20 cellular contexts compared by ENCODE assay signal in the genomic region with DNA sequence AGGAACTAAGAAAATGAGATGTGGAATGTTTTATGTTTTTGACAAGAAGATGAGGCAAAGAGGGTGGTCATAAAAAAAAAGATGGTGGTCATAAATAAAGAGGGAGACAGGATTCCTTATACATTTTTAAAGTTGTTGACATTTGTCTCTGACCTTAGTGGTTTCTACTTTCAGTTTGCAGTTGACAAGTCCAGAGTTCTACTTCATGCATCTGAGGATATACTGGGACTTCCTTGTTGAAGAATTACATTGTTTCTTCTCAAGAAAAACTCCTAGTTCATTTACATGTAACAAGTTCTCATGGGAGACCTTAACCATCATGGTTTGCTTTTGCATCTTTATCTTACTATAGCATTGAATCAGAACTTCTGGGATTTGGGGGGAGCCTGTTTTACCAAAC. TPM values are rescaled to one million over a fixed set of nuclear protein-coding genes. Genes with fewer than 3 reads are reported as not detected.
DNase-seq lines count a peak whose midpoint lies in the region; ATAC-seq, FAIRE-seq and TF ChIP-seq lines count a peak whose summit lies in the region.
"Had no signal": no experiment of that assay in that cellular context is flagged by ENCODE, and none has a peak within 500 bp of the region (broad histone marks: within the 10 kb centered on the region; RNA-seq: fewer than 3 reads in every experiment).

No MANE protein-coding gene starts in this region.

- H2AFZ ChIP-seq in GM12878 (ENCODE audit: control insufficient read depth, low read depth, low read length), result no peak overlapping the region
- H2AFZ ChIP-seq: GM23338 had no signal

- no peak for TF ChIP-seq RAD21 in GM12878 (IDR thresholded peaks at IDR 0.05; ENCODE audit: insufficient read depth, low read depth, low read length)

- in situ Hi-C loops in GM12878 (cut with MboI), result no loop called here

- no peak for FAIRE-seq in GM12878 (lab: Jason Lieb, UNC)
- FAIRE-seq: D721Med had no signal

- H3K36me3 ChIP-seq in GM12878 (ENCODE audit: control insufficient read depth in 2 of 2, insufficient read depth in 2 of 2, low read length in 1 of 2), result no peaks in the 10 kb centered on the region
- H3K36me3 ChIP-seq: BE2C had no signal

- no peak for TF ChIP-seq CTCF in GM12878 (IDR thresholded peaks at IDR 0.05 in 2 of 3, conservative IDR thresholded peaks at IDR 0.05 in 1 of 3; ENCODE audit: control insufficient read depth in 2 of 3, extremely low read depth in 1 of 3, insufficient read depth in 1 of 3, low read depth in 3 of 3, low read length in 3 of 3)

- no peak overlapping the region for H3K4me2 ChIP-seq in GM12878 (ENCODE audit: control insufficient read depth, insufficient read depth)
- H3K4me2 ChIP-seq: GM23338 had no signal

- SMC1A ChIA-PET in GM12878 (lab: Charles Lee; ENCODE audit: uncharacterized antibody, unreplicated experiment), result no interaction called here

- no peaks in the 10 kb centered on the region; a peak in 1 of 4 replicates for H3K27me3 ChIP-seq in GM12878 (replicated peaks in 1 of 2; ENCODE audit: control insufficient read depth in 2 of 2, insufficient read depth in 2 of 2, low read length in 1 of 2)

- peak; percentile 50 for ATAC-seq in GM18502 (IDR thresholded peaks at IDR 0.05; ENCODE audit: poor library complexity, unreplicated experiment)
- peak; percentile 48 for ATAC-seq in GM21619 (IDR thresholded peaks at IDR 0.05; ENCODE audit: unreplicated experiment)
- ATAC-seq in HG03442 (IDR thresholded peaks at IDR 0.05; ENCODE audit: unreplicated experiment), result peak; percentile 44
- no peak for ATAC-seq in GM12878
- ATAC-seq in Right ventricle myocardium superior (ENCODE audit: poor library complexity), result no peak
- ATAC-seq: GM23338 had no signal

- CTCF ChIA-PET in GM12878 (lab: Yijun Ruan, JAX), result no interaction called here

- no peak for TF ChIP-seq POLR2A in GM12878 (IDR thresholded peaks at IDR 0.05; ENCODE audit: low read depth, low read length)

- intact Hi-C loops in GM12878 (cut with micrococcal nuclease; ENCODE audit: unreplicated experiment), result no loop called here
- intact Hi-C loops in Right ventricle myocardium superior (cut with DNase I), result no loop called here

- no peak overlapping the region for H3K9ac ChIP-seq in GM12878 (ENCODE audit: control insufficient read depth, insufficient read depth, low read length)

- RAD21 ChIA-PET in GM12878 (lab: Charles Lee; ENCODE audit: unreplicated experiment), result no interaction called here

- BruUV-seq in GM12878 (replicated peaks; lab: Mats Ljungman, UMichigan), result no TSS peak

- H3K4me1 ChIP-seq in GM12878 (ENCODE audit: control insufficient read depth, insufficient read depth, low read length), result no peaks in the 10 kb centered on the region
- H3K4me1 ChIP-seq: BE2C had no signal

- H3K79me2 ChIP-seq in GM12878 (ENCODE audit: control insufficient read depth, insufficient read depth, low read length), result no peaks in the 10 kb centered on the region

- no peak for TF ChIP-seq EP300 in GM12878 (IDR thresholded peaks at IDR 0.05; ENCODE audit: borderline replicate concordance in 1 of 2, control insufficient read depth in 1 of 2, low read depth in 2 of 2, low read length in 2 of 2)

- DNase-seq in GM12878 (ENCODE audit: low read depth, low spot score) (no peak), NCI-H69 (lab: John Stamatoyannopoulos, UW) (no peak), Right ventricle myocardium superior (no peak), kidney glomerular epithelial cell (lab: John Stamatoyannopoulos, UW) (no peak)
- DNase-seq: BE2C; CD4-positive, alpha-beta T cell; DMS79 treated with DMSO at 0.1 percent for 48 hours; KBM-7; NCI-H1436 treated with DMSO at 0.1 percent for 48 hours; NCI-H2029 treated with DMSO at 0.1 percent for 48 hours; NCI-H774; T1000 had no signal

- no peaks in the 10 kb centered on the region for H4K20me1 ChIP-seq in GM12878 (ENCODE audit: control insufficient read depth, insufficient read depth)

- H3K4me3 ChIP-seq in GM12878, result 0 out of 2 replicates have a peak overlapping the region, but pooled peaks have one; percentile 0
- H3K4me3 ChIP-seq: GM23338 had no signal

- H3K27ac ChIP-seq in GM12878 (ENCODE audit: control insufficient read depth, insufficient read depth), result no peak overlapping the region

- POLR2A ChIA-PET in GM12878 (lab: Charles Lee), result no interaction called here

- H3K9me3 ChIP-seq in GM12878 (replicated peaks; ENCODE audit: control insufficient read depth, insufficient read depth, low read length), result no peaks in the 10 kb centered on the region
- H3K9me3 ChIP-seq: BE2C had no signal

TF ChIP-seq in GM12878, 131 proteins besides CTCF, POLR2A, EP300 and RAD21 (continues in another document):
- no peak for TF ChIP-seq LARP7 (IDR thresholded peaks at IDR 0.05)
- TF ChIP-seq TAF1 (IDR thresholded peaks at IDR 0.05; ENCODE audit: borderline replicate concordance, low read depth, low read length), result no peak
- no peak for TF ChIP-seq MAX (IDR thresholded peaks at IDR 0.05; ENCODE audit: low read depth, low read length)

RNA-seq across cellular contexts. Expression of gene OR6X1, which starts 1.2 kb away (rescaled TPM):
- total RNA-seq in GM12878 (2013; cell fraction: nucleolus; rRNA removed), result not detected in 2 replicates
- not detected in 2 replicates for total RNA-seq in GM12878 (2014; rRNA removed)
- not detected in 2 replicates for total RNA-seq in GM12878 (2014; rRNA removed; fragmentation: Illumina TruSeq; extraction: Trizol)
- not detected in 2 replicates for total RNA-seq in GM12878 (2021)
- polyA plus RNA-seq in GM12878 (2011; ENCODE audit: low read depth), result not detected
- polyA plus RNA-seq in GM12878 (2011; rRNA removed), result not detected in 2 replicates
- not detected in 2 replicates for polyA plus RNA-seq in GM12878 (2011; cell fraction: cytosol; rRNA removed)
- not detected in 2 replicates for polyA plus RNA-seq in GM12878 (2011; cell fraction: nucleus; rRNA removed)
- polyA plus RNA-seq in GM12878 (2012), result not detected in 2 replicates
- not detected in 2 replicates for polyA plus RNA-seq in GM12878 (2014; fragmentation: Illumina TruSeq; extraction: Trizol)
- not detected for polyA plus RNA-seq in GM12878 (2014; fragmentation: Nextera tagmentation; extraction: Ambion mirVana)
- polyA plus RNA-seq in GM12878 (2014; rRNA removed), result not detected in 2 replicates
- polyA plus RNA-seq in GM12878 (2016; fragmentation: Nextera tagmentation; extraction: Ambion mirVana), result not detected
- not detected in 2 replicates for polyA minus RNA-seq in GM12878 (2011; rRNA and poly(A)+ RNA removed)
- not detected in 2 replicates for polyA minus RNA-seq in GM12878 (2011; cell fraction: cytosol; rRNA and poly(A)+ RNA removed)
- polyA minus RNA-seq in GM12878 (2011; cell fraction: nucleus; rRNA and poly(A)+ RNA removed), result not detected in 2 replicates
- not detected for total RNA-seq in Right ventricle myocardium superior
- total RNA-seq: CD4-positive, alpha-beta T cell; G401; GM23338; NCI-H460 had no signal
- polyA plus RNA-seq: AG04450, GM23338 had no signal

RNA-seq across cellular contexts. Expression of gene ZNF202, which starts 11.7 kb away (rescaled TPM):
- total RNA-seq in GM12878 (2013; cell fraction: nucleolus; rRNA removed), result 33.3 and 34.0 TPM in 2 replicates
- total RNA-seq in GM12878 (2014; rRNA removed) (7.8 and 9.7 TPM in 2 replicates), GM12878 (2014; rRNA removed; fragmentation: Illumina TruSeq; extraction: Trizol) (12.0 and 12.3 TPM in 2 replicates), GM12878 (2021) (11.8 and 12.0 TPM in 2 replicates), Right ventricle myocardium superior (4.4 TPM)
- polyA plus RNA-seq in GM12878 (2011; ENCODE audit: low read depth), result 6.9 TPM
- polyA plus RNA-seq in GM12878 (2011; rRNA removed) (12.2 and 14.5 TPM in 2 replicates), GM12878 (2014; fragmentation: Illumina TruSeq; extraction: Trizol) (12.7 and 12.9 TPM in 2 replicates), GM12878 (2014; fragmentation: Nextera tagmentation; extraction: Ambion mirVana) (1 to 10 TPM; 2.6 to 2.8 TPM), GM12878 (2014; rRNA removed) (12.2 and 13.9 TPM in 2 replicates), GM12878 (2016; fragmentation: Nextera tagmentation; extraction: Ambion mirVana) (10 to 100 TPM; 12.8 to 13.6 TPM)
- polyA plus RNA-seq in GM12878 (2011; cell fraction: cytosol; rRNA removed), result 7.8 and 10.1 TPM in 2 replicates
- 33.7 and 38.6 TPM in 2 replicates for polyA plus RNA-seq in GM12878 (2011; cell fraction: nucleus; rRNA removed)
- polyA plus RNA-seq in GM12878 (2012), result 6.8 and 8.4 TPM in 2 replicates
- polyA minus RNA-seq in GM12878 (2011; rRNA and poly(A)+ RNA removed), result 12.1 and 12.5 TPM in 2 replicates
- polyA minus RNA-seq in GM12878 (2011; cell fraction: cytosol; rRNA and poly(A)+ RNA removed), result 2.3 and 3.5 TPM in 2 replicates
- 25.1 and 30.3 TPM in 2 replicates for polyA minus RNA-seq in GM12878 (2011; cell fraction: nucleus; rRNA and poly(A)+ RNA removed)

RNA-seq across cellular contexts. Expression of gene OR6M1, which starts 53.0 kb away (rescaled TPM):
- not detected in 2 replicates for total RNA-seq in GM12878 (2013; cell fraction: nucleolus; rRNA removed)
- total RNA-seq in GM12878 (2014; rRNA removed) (not detected in 2 replicates), GM12878 (2014; rRNA removed; fragmentation: Illumina TruSeq; extraction: Trizol) (not detected in 2 replicates), GM12878 (2021) (not detected in 2 replicates), Right ventricle myocardium superior (not detected)
- polyA plus RNA-seq in GM12878 (2011; ENCODE audit: low read depth), result not detected
- polyA plus RNA-seq in GM12878 (2011; rRNA removed) (not detected in 2 replicates), GM12878 (2014; fragmentation: Illumina TruSeq; extraction: Trizol) (not detected in 2 replicates), GM12878 (2014; fragmentation: Nextera tagmentation; extraction: Ambion mirVana) (not detected), GM12878 (2014; rRNA removed) (not detected in 2 replicates), GM12878 (2016; fragmentation: Nextera tagmentation; extraction: Ambion mirVana) (not detected)
- polyA plus RNA-seq in GM12878 (2011; cell fraction: cytosol; rRNA removed), result not detected in 2 replicates
- not detected in 2 replicates for polyA plus RNA-seq in GM12878 (2011; cell fraction: nucleus; rRNA removed)
- polyA plus RNA-seq in GM12878 (2012), result not detected in 2 replicates
- not detected in 2 replicates for polyA minus RNA-seq in GM12878 (2011; rRNA and poly(A)+ RNA removed)
- polyA minus RNA-seq in GM12878 (2011; cell fraction: cytosol; rRNA and poly(A)+ RNA removed), result not detected in 2 replicates
- polyA minus RNA-seq in GM12878 (2011; cell fraction: nucleus; rRNA and poly(A)+ RNA removed), result not detected in 2 replicates
- total RNA-seq: CD4-positive, alpha-beta T cell; G401; GM23338; NCI-H460 had no signal
- polyA plus RNA-seq: AG04450, GM23338 had no signal

Comparison
In these comparisons a context has a peak if more than half of its experiments do, and no peak if none do; other contexts are left out.
1. ATAC-seq: peak in GM18502 (single experiment), GM21619 (single experiment) and HG03442 (single experiment); none in GM12878 (single experiment) and Right ventricle myocardium superior (single experiment).